ENCODE assay signal across 10 cellular contexts in genomic region chr2:42927334-42928160, GRCh38.
DNase-seq lines count a peak whose midpoint lies in the region; ATAC-seq and TF ChIP-seq lines count a peak whose summit lies in the region.
"Had no signal": no experiment of that assay in that cellular context is flagged by ENCODE, and none has a peak within 500 bp of the region (broad histone marks: within the 10 kb centered on the region; RNA-seq: fewer than 3 reads in every experiment).

No MANE protein-coding gene starts in this region.

- no peaks in the 10 kb centered on the region for H3K9me3 ChIP-seq in esophagus muscularis mucosa
- H3K9me3 ChIP-seq in neuronal stem cell (replicated peaks in 1 of 2; ENCODE audit: control insufficient read depth in 2 of 2, insufficient read depth in 1 of 2, low read depth in 1 of 2, low read length in 2 of 2): no peaks in the 10 kb centered on the region
- H3K9me3 ChIP-seq: SK-N-SH had no signal

- H3K27me3 Mint-ChIP-seq in HFFc6 (ENCODE audit: insufficient read depth): peaks cover 2% of the 10 kb centered on the region; the same call in 1 of the 2 replicates

- H3K18ac ChIP-seq in neuronal stem cell (ENCODE audit: low read length): peak overlapping the region; percentile 95

- no peak overlapping the region for H4K91ac ChIP-seq in neuronal stem cell (ENCODE audit: low read depth, low read length, poor library complexity)

- peak overlapping the region; percentile 88 to 93 (median 90) for H3K27ac ChIP-seq in esophagus muscularis mucosa (replicated peaks in 1 of 4)
- H3K27ac ChIP-seq in neuronal stem cell (replicated peaks; ENCODE audit: low read length): peak overlapping the region; percentile 77

- no peak for TF ChIP-seq CTCF in esophagus muscularis mucosa (IDR thresholded peaks at IDR 0.05)
- no peak for TF ChIP-seq CTCF in HFFc6 (IDR thresholded peaks at IDR 0.05)

- 12% methylated on average over 8 of the region's 10 CpGs for WGBS in esophagus muscularis mucosa
- WGBS in neuronal stem cell (ENCODE audit: extremely low coverage in 2 of 2, insufficient read length in 2 of 2, insufficient replicate concordance in 1 of 2), 2 donors: no CpG with 5 or more reads among the region's 10 CpGs

- H2BK12ac ChIP-seq in neuronal stem cell (ENCODE audit: low read length): peak overlapping the region; percentile 1

- ATAC-seq in Right ventricle myocardium inferior (peak; percentile 9), GM18868 (IDR thresholded peaks at IDR 0.05; ENCODE audit: unreplicated experiment) (no peak), GM19452 (IDR thresholded peaks at IDR 0.05; ENCODE audit: unreplicated experiment) (no peak)

- peak overlapping the region; percentile 87 for H2BK5ac ChIP-seq in neuronal stem cell (ENCODE audit: low read length)

- peak overlapping the region; percentile 3 for H3K23ac ChIP-seq in neuronal stem cell (ENCODE audit: low read depth, low read length, poor library complexity)

- H4K8ac ChIP-seq in neuronal stem cell (ENCODE audit: low read depth, low read length): no peak overlapping the region

- no peak for TF ChIP-seq POLR2A in esophagus muscularis mucosa (IDR thresholded peaks at IDR 0.05; ENCODE audit: low read depth)

- no peaks in the 10 kb centered on the region for H3K27me3 ChIP-seq in esophagus muscularis mucosa
- H3K27me3 ChIP-seq in neuronal stem cell (ENCODE audit: control insufficient read depth in 3 of 3, insufficient read depth in 3 of 3, low read depth in 1 of 3, low read length in 3 of 3): no peaks in the 10 kb centered on the region

- H3K79me1 ChIP-seq in neuronal stem cell (ENCODE audit: low read depth, low read length): no peaks in the 10 kb centered on the region

- intact Hi-C loops in Right ventricle myocardium inferior (cut with DNase I): no loop called here
- intact Hi-C loops in cardiac septum (cut with DNase I): loop anchor here (2.0 kb wide), 1 partner anchor 31 kb away; no protein-coding TSS in a partner anchor
- intact Hi-C loops in esophagus muscularis mucosa (cut with DNase I): loop anchor here (5.0 kb wide), 1 partner anchor 60 kb away; no protein-coding TSS in a partner anchor

- no peaks in the 10 kb centered on the region for H3K36me3 Mint-ChIP-seq in HFFc6 (ENCODE audit: low read depth)

- H2AK5ac ChIP-seq in neuronal stem cell (ENCODE audit: low read depth, low read length): peak overlapping the region; percentile 87

- DNase-seq in Right ventricle myocardium inferior (ENCODE audit: missing footprints) (peak; percentile 63), cardiac septum (ENCODE audit: low spot score) (no peak), esophagus muscularis mucosa (ENCODE audit: extremely low spot score) (no peak), neuronal stem cell (ENCODE audit: low spot score) (no peak), DMS 273 (lab: John Stamatoyannopoulos, UW; ENCODE audit: unreplicated experiment) (no peak), HFFc6 (no peak)
- DNase-seq: NCI-H1048, SK-N-SH had no signal

- peaks cover 60% of the 10 kb centered on the region for H3K4me1 Mint-ChIP-seq in HFFc6 (ENCODE audit: low read depth)

- H3K36me3 ChIP-seq in esophagus muscularis mucosa (no peaks in the 10 kb centered on the region), neuronal stem cell (replicated peaks in 1 of 2; ENCODE audit: control insufficient read depth in 2 of 2, insufficient read depth in 2 of 2, low read length in 2 of 2) (no peaks in the 10 kb centered on the region)

- H3K4me2 ChIP-seq in neuronal stem cell (ENCODE audit: insufficient read depth, low read length, poor library complexity, severe bottlenecking): peak overlapping the region; percentile 41
- H3K4me2 ChIP-seq: SK-N-SH had no signal

- no peak overlapping the region for H3K9ac ChIP-seq in neuronal stem cell (ENCODE audit: low read depth, low read length, poor library complexity)
- H3K9ac ChIP-seq: SK-N-SH had no signal

- no peak overlapping the region for H3K14ac ChIP-seq in neuronal stem cell (ENCODE audit: low read length)

- H2BK120ac ChIP-seq in neuronal stem cell (ENCODE audit: low read depth, low read length): peak overlapping the region; percentile 22

- no peak overlapping the region for H3K4me3 ChIP-seq in esophagus muscularis mucosa
- no peak overlapping the region for H3K4me3 ChIP-seq in neuronal stem cell (ENCODE audit: low read length in 2 of 2)

- no peaks in the 10 kb centered on the region for H3K9me3 Mint-ChIP-seq in HFFc6

- peak overlapping the region; percentile 79 for H2AFZ ChIP-seq in neuronal stem cell (ENCODE audit: low read length)

- no peak overlapping the region for H3K4me3 Mint-ChIP-seq in HFFc6

- peak overlapping the region; percentile 3 for H2BK15ac ChIP-seq in neuronal stem cell (ENCODE audit: low read length)

- no peak for TF ChIP-seq EP300 in esophagus muscularis mucosa (IDR thresholded peaks at IDR 0.05)

- peak overlapping the region; percentile 4 for H3K4ac ChIP-seq in neuronal stem cell (ENCODE audit: low read length)

- no peak overlapping the region; the same call in 1 of the 2 replicates for H3K27ac Mint-ChIP-seq in HFFc6

- H3K4me1 ChIP-seq in esophagus muscularis mucosa (peaks cover 98 to 100% (median 99%) of the 10 kb centered on the region in 4 donors), neuronal stem cell (ENCODE audit: control insufficient read depth in 2 of 2, insufficient read depth in 1 of 2, low read depth in 1 of 2, low read length in 2 of 2) (peaks cover 71 to 73% of the 10 kb centered on the region in 2 donors)
